In genomic region chr9:35606726-35607125, GRCh38 we compare ENCODE assay signal across 1 cellular context.
TF ChIP-seq lines count a peak whose summit lies in the region.

No MANE protein-coding gene starts in this region.

TF ChIP-seq in GM12878, 131 proteins besides CTCF, POLR2A, EP300 and RAD21:
- TF ChIP-seq TCF7 (IDR thresholded peaks at IDR 0.05; ENCODE audit: borderline replicate concordance) (no peak), ZBTB40 (IDR thresholded peaks at IDR 0.05; ENCODE audit: borderline replicate concordance) (no peak), ZSCAN29 (IDR thresholded peaks at IDR 0.05) (no peak), ZNF687 (IDR thresholded peaks at IDR 0.05) (no peak), SPI1 (IDR thresholded peaks at IDR 0.05; ENCODE audit: borderline replicate concordance, insufficient read depth, low read depth, low read length) (no peak), TCF3 (IDR thresholded peaks at IDR 0.05; ENCODE audit: borderline replicate concordance, insufficient read depth, low read depth, low read length) (no peak)
